In the genomic region with DNA sequence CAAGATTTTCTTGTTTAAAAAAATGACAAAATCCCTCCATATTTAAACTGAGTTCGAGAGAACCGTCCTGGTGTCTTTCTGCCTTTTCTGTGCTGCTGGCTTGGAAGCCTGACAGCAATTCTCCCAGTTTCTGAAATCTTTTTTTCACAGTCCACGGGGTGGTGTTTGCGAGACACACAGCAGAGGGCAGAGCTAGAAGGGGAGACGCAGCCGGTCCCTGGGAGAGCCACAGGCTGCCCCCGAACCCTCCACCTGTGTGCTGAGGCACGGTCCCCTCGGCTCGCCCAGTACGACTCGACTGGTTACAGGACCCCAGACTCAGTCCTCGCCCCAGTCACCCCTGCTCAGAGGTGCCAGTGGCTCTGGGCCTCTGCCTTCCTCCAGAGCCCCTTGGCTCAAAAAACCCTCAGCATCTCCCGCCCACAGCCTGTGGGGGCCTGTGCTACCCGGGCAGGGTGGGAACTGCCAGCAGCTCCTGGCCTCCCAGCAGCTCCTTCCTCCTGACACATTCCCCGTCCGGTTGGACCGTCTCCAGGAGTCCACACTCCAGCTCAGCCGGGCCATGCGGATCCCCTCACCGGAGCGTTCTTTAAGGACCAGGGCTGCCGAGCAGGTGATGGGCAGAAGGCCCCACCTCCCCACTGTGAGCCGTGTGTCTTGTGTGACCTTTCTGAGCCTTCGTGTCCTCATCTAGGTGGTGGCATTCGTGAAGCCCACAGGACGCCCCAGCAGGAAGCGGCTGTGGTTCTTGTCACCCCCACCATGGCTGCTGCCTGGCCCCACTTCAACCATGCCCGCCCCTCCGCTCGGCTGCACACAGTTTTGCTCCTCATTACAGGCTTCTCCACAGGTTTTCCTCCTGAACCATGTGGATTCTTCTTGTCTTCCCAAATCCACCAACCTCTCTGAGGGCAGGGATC, we compare ENCODE assay signal across 9 cellular contexts. TPM values are rescaled to one million over a fixed set of nuclear protein-coding genes. Genes with fewer than 3 reads are reported as not detected.
DNase-seq lines count a peak whose midpoint lies in the region; ATAC-seq and TF ChIP-seq lines count a peak whose summit lies in the region.
"Had no signal": no experiment of that assay in that cellular context is flagged by ENCODE, and none has a peak within 500 bp of the region (broad histone marks: within the 10 kb centered on the region; RNA-seq: fewer than 3 reads in every experiment).

No MANE protein-coding gene starts in this region.

- H3K4me1 Mint-ChIP-seq in glutamatergic neuron (ENCODE audit: low read depth, unreplicated experiment), result no peaks in the 10 kb centered on the region
- H3K4me1 Mint-ChIP-seq: activated CD4-positive, alpha-beta T cell treated with anti-CD3 and anti-CD28 coated beads for 36 hours had no signal

- no peak overlapping the region for H3K4me3 Mint-ChIP-seq in glutamatergic neuron (ENCODE audit: unreplicated experiment)
- H3K4me3 Mint-ChIP-seq: activated CD4-positive, alpha-beta T cell treated with anti-CD3 and anti-CD28 coated beads for 36 hours had no signal

- DNase-seq in activated gamma-delta T cell treated with Interleukin-2 at 50 U/mL for 16 hours (peak; percentile 31), activated gamma-delta T cell (lab: John Stamatoyannopoulos, UW) (no peak), RPMI8226 (peak; percentile 55), glutamatergic neuron (peak; percentile 28), substantia nigra (lab: John Stamatoyannopoulos, UW) (peak in 30 of 49 donors; percentile 8 to 89 (median 40))
- DNase-seq in effector CD8-positive, alpha-beta T cell (lab: John Stamatoyannopoulos, UW), result no peak
- no peak for DNase-seq in activated CD4-positive, alpha-beta T cell treated with anti-CD3 and anti-CD28 coated beads, Interleukin-2, amount 50 U/mL, for 1 hour
- DNase-seq: activated CD4-positive, alpha-beta T cell treated with anti-CD3 and anti-CD28 coated beads for 36 hours had no signal

- H3K27ac ChIP-seq in substantia nigra (ENCODE audit: low read depth, low read length, poor library complexity, severe bottlenecking), result no peak overlapping the region

- no peaks in the 10 kb centered on the region for H3K36me3 Mint-ChIP-seq in glutamatergic neuron (ENCODE audit: unreplicated experiment)

- no peak for ATAC-seq in HG02885 (IDR thresholded peaks at IDR 0.05; ENCODE audit: poor library complexity, unreplicated experiment)
- ATAC-seq: activated CD4-positive, alpha-beta T cell treated with anti-CD3 and anti-CD28 coated beads for 36 hours had no signal

- H3K27ac Mint-ChIP-seq in glutamatergic neuron (ENCODE audit: unreplicated experiment), result no peak overlapping the region
- H3K27ac Mint-ChIP-seq: activated CD4-positive, alpha-beta T cell treated with anti-CD3 and anti-CD28 coated beads for 36 hours had no signal

- peaks cover 6% of the 10 kb centered on the region for H3K9me3 Mint-ChIP-seq in glutamatergic neuron (ENCODE audit: unreplicated experiment)

- TF ChIP-seq CTCF in glutamatergic neuron (IDR thresholded peaks at IDR 0.05; ENCODE audit: partially characterized antibody, unreplicated experiment), result no peak

- peaks cover 4% of the 10 kb centered on the region for H3K27me3 Mint-ChIP-seq in glutamatergic neuron (ENCODE audit: unreplicated experiment)

RNA-seq across cellular contexts. Expression of a gene that starts 52.3 kb away (rescaled TPM):
- total RNA-seq in glutamatergic neuron (ENCODE audit: unreplicated experiment), result 0.20 TPM
- total RNA-seq: activated CD4-positive, alpha-beta T cell treated with anti-CD3 and anti-CD28 coated beads for 36 hours had no signal

Comparison
In these comparisons a context has a peak if more than half of its experiments do, and no peak if none do; other contexts are left out.
1. DNase-seq: peak in activated gamma-delta T cell treated with Interleukin-2 at 50 U/mL for 16 hours (single experiment), RPMI8226 (single experiment), glutamatergic neuron (single experiment) and substantia nigra (30 of 49); none in activated gamma-delta T cell (single experiment), effector CD8-positive, alpha-beta T cell (single experiment) and activated CD4-positive, alpha-beta T cell treated with anti-CD3 and anti-CD28 coated beads, Interleukin-2, amount 50 U/mL, for 1 hour (single experiment).